In genomic region chr12:6470375-6471163, GRCh38 we compare ENCODE assay signal across 1 cellular context.
TF ChIP-seq lines count a peak whose summit lies in the region.

A gene with protein sequence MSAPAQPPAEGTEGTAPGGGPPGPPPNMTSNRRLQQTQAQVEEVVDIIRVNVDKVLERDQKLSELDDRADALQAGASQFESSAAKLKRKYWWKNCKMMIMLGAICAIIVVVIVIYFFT (minus strand): TSS chr12:6470677. CDS start chr12:6470531, 146 bp downstream.

TF ChIP-seq in A549, 52 proteins besides CTCF, POLR2A, EP300 and RAD21 (continued from another document):
- TF ChIP-seq PHF8 (IDR thresholded peaks at IDR 0.05; ENCODE audit: borderline replicate concordance, low read depth) = peak; percentile 95
- TF ChIP-seq, protein P1, sequence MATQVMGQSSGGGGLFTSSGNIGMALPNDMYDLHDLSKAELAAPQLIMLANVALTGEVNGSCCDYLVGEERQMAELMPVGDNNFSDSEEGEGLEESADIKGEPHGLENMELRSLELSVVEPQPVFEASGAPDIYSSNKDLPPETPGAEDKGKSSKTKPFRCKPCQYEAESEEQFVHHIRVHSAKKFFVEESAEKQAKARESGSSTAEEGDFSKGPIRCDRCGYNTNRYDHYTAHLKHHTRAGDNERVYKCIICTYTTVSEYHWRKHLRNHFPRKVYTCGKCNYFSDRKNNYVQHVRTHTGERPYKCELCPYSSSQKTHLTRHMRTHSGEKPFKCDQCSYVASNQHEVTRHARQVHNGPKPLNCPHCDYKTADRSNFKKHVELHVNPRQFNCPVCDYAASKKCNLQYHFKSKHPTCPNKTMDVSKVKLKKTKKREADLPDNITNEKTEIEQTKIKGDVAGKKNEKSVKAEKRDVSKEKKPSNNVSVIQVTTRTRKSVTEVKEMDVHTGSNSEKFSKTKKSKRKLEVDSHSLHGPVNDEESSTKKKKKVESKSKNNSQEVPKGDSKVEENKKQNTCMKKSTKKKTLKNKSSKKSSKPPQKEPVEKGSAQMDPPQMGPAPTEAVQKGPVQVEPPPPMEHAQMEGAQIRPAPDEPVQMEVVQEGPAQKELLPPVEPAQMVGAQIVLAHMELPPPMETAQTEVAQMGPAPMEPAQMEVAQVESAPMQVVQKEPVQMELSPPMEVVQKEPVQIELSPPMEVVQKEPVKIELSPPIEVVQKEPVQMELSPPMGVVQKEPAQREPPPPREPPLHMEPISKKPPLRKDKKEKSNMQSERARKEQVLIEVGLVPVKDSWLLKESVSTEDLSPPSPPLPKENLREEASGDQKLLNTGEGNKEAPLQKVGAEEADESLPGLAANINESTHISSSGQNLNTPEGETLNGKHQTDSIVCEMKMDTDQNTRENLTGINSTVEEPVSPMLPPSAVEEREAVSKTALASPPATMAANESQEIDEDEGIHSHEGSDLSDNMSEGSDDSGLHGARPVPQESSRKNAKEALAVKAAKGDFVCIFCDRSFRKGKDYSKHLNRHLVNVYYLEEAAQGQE (IDR thresholded peaks at IDR 0.05) = peak; percentile 35; the same call in 1 of the 2 replicates
